24 cellular contexts compared by ENCODE assay signal in the genomic region with DNA sequence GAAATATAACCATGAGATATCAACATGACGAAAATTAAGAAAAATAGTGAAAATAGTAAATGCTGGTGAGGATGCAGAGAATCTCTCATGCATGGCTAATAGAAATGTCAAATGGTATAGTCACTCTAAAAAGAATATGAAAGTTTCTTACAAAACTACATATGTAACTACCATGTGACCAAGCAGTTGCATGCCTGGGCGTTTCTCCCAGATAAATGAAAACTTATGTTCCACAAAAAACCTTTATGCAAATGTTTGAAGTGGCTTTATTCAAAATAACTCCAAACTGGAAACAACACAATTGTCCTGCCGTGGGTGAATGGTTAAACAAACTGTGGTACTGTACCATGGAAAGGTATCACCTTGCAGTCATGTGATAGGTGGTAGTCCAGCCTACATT.
"Had no signal": no experiment of that assay in that cellular context is flagged by ENCODE, and none has a peak within 500 bp of the region (broad histone marks: within the 10 kb centered on the region; RNA-seq: fewer than 3 reads in every experiment).

No MANE protein-coding gene starts in this region.

- H3K36me3 ChIP-seq: gastrocnemius medialis, left ventricle myocardium inferior, neutrophil, ovary, prostate gland, thyroid gland, upper lobe of right lung had no signal

- H3K27ac ChIP-seq: epithelial cell of prostate, gastrocnemius medialis, left ventricle myocardium inferior, neutrophil, ovary, prostate gland, thyroid gland, upper lobe of right lung, VCaP had no signal

- H3K9me3 ChIP-seq: gastrocnemius medialis, left ventricle myocardium inferior, neutrophil, ovary, prostate gland, thyroid gland, upper lobe of right lung had no signal

- H3K4me3 ChIP-seq: gastrocnemius medialis, left ventricle myocardium inferior, ovary, prostate gland, thyroid gland, upper lobe of right lung had no signal

- DNase-seq: activated CD4-positive, alpha-beta memory T cell treated with anti-CD3 and anti-CD28 coated beads, Interleukin-2, amount 10 ng/mL, durations not matched to agents 7 days and 5 days; activated CD4-positive, alpha-beta T cell treated with anti-CD3 and anti-CD28 coated beads, Interleukin-2, amount 10 ng/mL, durations not matched to agents 24 days and 14 days; activated effector memory CD4-positive, alpha-beta T cell treated with Interleukin-2 at 50 U/mL for 16 hours; activated naive CD4-positive, alpha-beta T cell treated with anti-CD3 and anti-CD28 coated beads for 36 hours; activated naive CD8-positive, alpha-beta T cell treated with anti-CD3 and anti-CD28 coated beads, Interleukin-2, amount 10 ng/mL, durations not matched to agents 7 days and 5 days; activated T-cell treated with anti-CD3 and anti-CD28 coated beads, Interleukin-2, amount 50 U/mL, for 72 hours; amygdala; cerebellar nuclear complex; cortex of kidney; gastrocnemius medialis; hippocampal formation; left ventricle myocardium inferior; midbrain; natural killer cell; ovary; right cardiac atrium; stimulated activated CD4-positive, alpha-beta T cell treated with anti-CD3 and anti-CD28 coated beads, Interleukin-12 subunit alpha, Interleukin-12 subunit beta, amount 100 ng/mL, for 4 hours; substantia nigra; thyroid gland; upper lobe of right lung had no signal

- H3K4me1 ChIP-seq: gastrocnemius medialis, left ventricle myocardium inferior, prostate gland, upper lobe of right lung had no signal

- H3K27me3 ChIP-seq: gastrocnemius medialis, neutrophil, ovary, thyroid gland, upper lobe of right lung had no signal
